Comparison of ENCODE assay signal across 15 cellular contexts in the genomic region with DNA sequence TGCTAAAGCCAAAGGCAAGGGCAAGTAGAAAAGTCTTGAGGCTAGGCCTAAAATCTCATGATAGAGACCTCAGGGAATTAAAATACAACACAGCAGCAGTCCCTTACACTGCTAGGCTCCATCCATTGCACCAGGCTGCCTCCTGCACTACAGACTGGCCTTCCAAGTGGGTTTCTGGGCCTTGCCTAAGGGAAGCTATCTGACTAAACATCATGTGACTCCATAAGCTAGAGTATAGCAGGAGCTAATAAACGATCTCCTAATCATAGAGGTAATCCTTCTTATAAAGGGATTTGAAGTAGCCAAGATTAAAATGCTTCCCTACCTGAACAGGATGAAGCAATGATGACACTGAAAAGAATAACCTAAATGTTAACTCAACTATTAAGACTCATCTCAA.
DNase-seq lines count a peak whose midpoint lies in the region; ATAC-seq and TF ChIP-seq lines count a peak whose summit lies in the region.
"Had no signal": no experiment of that assay in that cellular context is flagged by ENCODE, and none has a peak within 500 bp of the region (broad histone marks: within the 10 kb centered on the region; RNA-seq: fewer than 3 reads in every experiment).

No MANE protein-coding gene starts in this region.

- no peak for TF ChIP-seq CTCF in foreskin keratinocyte (conservative IDR thresholded peaks at IDR 0.05)

- DNase-seq in activated T-cell treated with anti-CD3 and anti-CD28 coated beads, Interleukin-2, amount 50 U/mL, for 24 hours, result no peak
- no peak for DNase-seq in activated T-cell treated with anti-CD3 and anti-CD28 coated beads, Interleukin-2, amount 50 U/mL, for 4 hours
- DNase-seq in activated T-helper 2 cell treated with anti-CD3 and anti-CD28 coated beads, Interferon-gamma antibody, Interleukin-2, Interleukin-4, amounts not matched to agents 10 μg/mL and 5 μg/mL and 100 μg/mL, durations not matched to agents 14 hours and 24 hours and 36 hours (ENCODE audit: low spot score), result no peak
- DNase-seq in fibroblast of peridontal ligament (ENCODE audit: extremely low read depth) (peak; percentile 19), NCI-H1417 (lab: John Stamatoyannopoulos, UW) (no peak), foreskin keratinocyte (no peak), NCI-H748 (lab: John Stamatoyannopoulos, UW; ENCODE audit: unreplicated experiment) (no peak)
- DNase-seq in stimulated activated effector memory CD8-positive, alpha-beta T cell treated with anti-CD3 and anti-CD28 coated beads, Interleukin-12 subunit alpha, Interleukin-12 subunit beta, amount 100 ng/mL, for 72 hours (ENCODE audit: low spot score in 2 of 2), result no peak
- DNase-seq: activated CD4-positive, alpha-beta memory T cell treated with anti-CD3 and anti-CD28 coated beads, Interleukin-2, amount 10 ng/mL, durations not matched to agents 7 days and 5 days; activated gamma-delta T cell; GF-D8; kidney glomerular epithelial cell; NCI-H510A; PC-3 had no signal

- no peak overlapping the region for H3K4me3 Mint-ChIP-seq in activated T-cell treated with anti-CD3 and anti-CD28 coated beads, Interleukin-2, amount 50 U/mL, for 24 hours
- no peak overlapping the region for H3K4me3 Mint-ChIP-seq in activated T-cell treated with anti-CD3 and anti-CD28 coated beads, Interleukin-2, amount 50 U/mL, for 4 hours
- H3K4me3 Mint-ChIP-seq in activated T-helper 2 cell treated with anti-CD3 and anti-CD28 coated beads, Interferon-gamma antibody, Interleukin-2, Interleukin-4, amounts not matched to agents 10 μg/mL and 5 μg/mL and 100 μg/mL, durations not matched to agents 14 hours and 24 hours and 36 hours (ENCODE audit: low read depth), result no peak overlapping the region
- no peak overlapping the region for H3K4me3 Mint-ChIP-seq in stimulated activated effector memory CD8-positive, alpha-beta T cell treated with anti-CD3 and anti-CD28 coated beads, Interleukin-12 subunit alpha, Interleukin-12 subunit beta, amount 100 ng/mL, for 72 hours
- H3K4me3 Mint-ChIP-seq: activated CD4-positive, alpha-beta memory T cell treated with anti-CD3 and anti-CD28 coated beads, Interleukin-2, amount 10 ng/mL, durations not matched to agents 7 days and 5 days had no signal

- H3K27me3 ChIP-seq in foreskin keratinocyte, result no peaks in the 10 kb centered on the region
- H3K27me3 ChIP-seq: heart right ventricle had no signal

- no peak overlapping the region for H3K27ac ChIP-seq in foreskin keratinocyte

- peaks cover 8% of the 10 kb centered on the region for H3K4me1 ChIP-seq in foreskin keratinocyte

- peak overlapping the region; percentile 58 for H3K27ac Mint-ChIP-seq in activated T-cell treated with anti-CD3 and anti-CD28 coated beads, Interleukin-2, amount 50 U/mL, for 24 hours
- peak overlapping the region; percentile 17 for H3K27ac Mint-ChIP-seq in activated T-helper 2 cell treated with anti-CD3 and anti-CD28 coated beads, Interferon-gamma antibody, Interleukin-2, Interleukin-4, amounts not matched to agents 10 μg/mL and 5 μg/mL and 100 μg/mL, durations not matched to agents 14 hours and 24 hours and 36 hours
- H3K27ac Mint-ChIP-seq in stimulated activated effector memory CD8-positive, alpha-beta T cell treated with anti-CD3 and anti-CD28 coated beads, Interleukin-12 subunit alpha, Interleukin-12 subunit beta, amount 100 ng/mL, for 72 hours, result peak overlapping the region; percentile 79
- H3K27ac Mint-ChIP-seq: activated CD4-positive, alpha-beta memory T cell treated with anti-CD3 and anti-CD28 coated beads, Interleukin-2, amount 10 ng/mL, durations not matched to agents 7 days and 5 days had no signal

- H3K36me3 Mint-ChIP-seq in activated T-cell treated with anti-CD3 and anti-CD28 coated beads, Interleukin-2, amount 50 U/mL, for 24 hours (ENCODE audit: low read depth), result peaks cover 96% of the 10 kb centered on the region
- peaks cover 73% of the 10 kb centered on the region for H3K36me3 Mint-ChIP-seq in activated T-cell treated with anti-CD3 and anti-CD28 coated beads, Interleukin-2, amount 50 U/mL, for 4 hours (ENCODE audit: insufficient read depth)
- peaks cover 82% of the 10 kb centered on the region for H3K36me3 Mint-ChIP-seq in activated T-helper 2 cell treated with anti-CD3 and anti-CD28 coated beads, Interferon-gamma antibody, Interleukin-2, Interleukin-4, amounts not matched to agents 10 μg/mL and 5 μg/mL and 100 μg/mL, durations not matched to agents 14 hours and 24 hours and 36 hours (ENCODE audit: low read depth)
- peaks cover 100% of the 10 kb centered on the region for H3K36me3 Mint-ChIP-seq in stimulated activated effector memory CD8-positive, alpha-beta T cell treated with anti-CD3 and anti-CD28 coated beads, Interleukin-12 subunit alpha, Interleukin-12 subunit beta, amount 100 ng/mL, for 72 hours

- no peak for ATAC-seq in activated T-cell treated with anti-CD3 and anti-CD28 coated beads, Interleukin-2, amount 50 U/mL, for 4 hours
- no peak for ATAC-seq in stimulated activated effector memory CD8-positive, alpha-beta T cell treated with anti-CD3 and anti-CD28 coated beads, Interleukin-12 subunit alpha, Interleukin-12 subunit beta, amount 100 ng/mL, for 72 hours
- ATAC-seq in foreskin keratinocyte, result no peak
- ATAC-seq: PC-3 had no signal

- H3K9me3 Mint-ChIP-seq in activated T-cell treated with anti-CD3 and anti-CD28 coated beads, Interleukin-2, amount 50 U/mL, for 24 hours, result no peaks in the 10 kb centered on the region
- peaks cover 6% of the 10 kb centered on the region for H3K9me3 Mint-ChIP-seq in activated T-cell treated with anti-CD3 and anti-CD28 coated beads, Interleukin-2, amount 50 U/mL, for 4 hours
- H3K9me3 Mint-ChIP-seq in activated T-helper 2 cell treated with anti-CD3 and anti-CD28 coated beads, Interferon-gamma antibody, Interleukin-2, Interleukin-4, amounts not matched to agents 10 μg/mL and 5 μg/mL and 100 μg/mL, durations not matched to agents 14 hours and 24 hours and 36 hours, result peaks cover 4% of the 10 kb centered on the region
- no peaks in the 10 kb centered on the region for H3K9me3 Mint-ChIP-seq in stimulated activated effector memory CD8-positive, alpha-beta T cell treated with anti-CD3 and anti-CD28 coated beads, Interleukin-12 subunit alpha, Interleukin-12 subunit beta, amount 100 ng/mL, for 72 hours
- H3K9me3 Mint-ChIP-seq: activated CD4-positive, alpha-beta memory T cell treated with anti-CD3 and anti-CD28 coated beads, Interleukin-2, amount 10 ng/mL, durations not matched to agents 7 days and 5 days had no signal

- no peaks in the 10 kb centered on the region for H3K27me3 Mint-ChIP-seq in activated T-cell treated with anti-CD3 and anti-CD28 coated beads, Interleukin-2, amount 50 U/mL, for 24 hours
- no peaks in the 10 kb centered on the region for H3K27me3 Mint-ChIP-seq in activated T-cell treated with anti-CD3 and anti-CD28 coated beads, Interleukin-2, amount 50 U/mL, for 4 hours (ENCODE audit: low read depth)
- no peaks in the 10 kb centered on the region for H3K27me3 Mint-ChIP-seq in activated T-helper 2 cell treated with anti-CD3 and anti-CD28 coated beads, Interferon-gamma antibody, Interleukin-2, Interleukin-4, amounts not matched to agents 10 μg/mL and 5 μg/mL and 100 μg/mL, durations not matched to agents 14 hours and 24 hours and 36 hours (ENCODE audit: low read depth)
- H3K27me3 Mint-ChIP-seq: activated CD4-positive, alpha-beta memory T cell treated with anti-CD3 and anti-CD28 coated beads, Interleukin-2, amount 10 ng/mL, durations not matched to agents 7 days and 5 days had no signal

- H3K4me1 Mint-ChIP-seq in activated T-cell treated with anti-CD3 and anti-CD28 coated beads, Interleukin-2, amount 50 U/mL, for 24 hours (ENCODE audit: low read depth), result peaks cover 5% of the 10 kb centered on the region
- no peaks in the 10 kb centered on the region for H3K4me1 Mint-ChIP-seq in activated T-cell treated with anti-CD3 and anti-CD28 coated beads, Interleukin-2, amount 50 U/mL, for 4 hours (ENCODE audit: low read depth)
- H3K4me1 Mint-ChIP-seq in activated T-helper 2 cell treated with anti-CD3 and anti-CD28 coated beads, Interferon-gamma antibody, Interleukin-2, Interleukin-4, amounts not matched to agents 10 μg/mL and 5 μg/mL and 100 μg/mL, durations not matched to agents 14 hours and 24 hours and 36 hours (ENCODE audit: low read depth), result peaks cover 4% of the 10 kb centered on the region
- H3K4me1 Mint-ChIP-seq in stimulated activated effector memory CD8-positive, alpha-beta T cell treated with anti-CD3 and anti-CD28 coated beads, Interleukin-12 subunit alpha, Interleukin-12 subunit beta, amount 100 ng/mL, for 72 hours, result no peaks in the 10 kb centered on the region

- intact Hi-C loops in activated T-helper 2 cell treated with anti-CD3 and anti-CD28 coated beads, Interferon-gamma antibody, Interleukin-2, Interleukin-4, amounts not matched to agents 10 μg/mL and 5 μg/mL and 100 μg/mL, durations not matched to agents 14 hours and 24 hours and 36 hours (cut with micrococcal nuclease), result no loop called here

Comparison
In these comparisons a context has a peak if more than half of its experiments do, and no peak if none do; other contexts are left out.
1. H3K27ac Mint-ChIP-seq: peak in every context shown above with its lines; median percentile 79 in stimulated activated effector memory CD8-positive, alpha-beta T cell treated with anti-CD3 and anti-CD28 coated beads, Interleukin-12 subunit alpha, Interleukin-12 subunit beta, amount 100 ng/mL, for 72 hours; 58 in activated T-cell treated with anti-CD3 and anti-CD28 coated beads, Interleukin-2, amount 50 U/mL, for 24 hours; 17 in activated T-helper 2 cell treated with anti-CD3 and anti-CD28 coated beads, Interferon-gamma antibody, Interleukin-2, Interleukin-4, amounts not matched to agents 10 μg/mL and 5 μg/mL and 100 μg/mL, durations not matched to agents 14 hours and 24 hours and 36 hours.